8 cellular contexts compared by ENCODE assay signal in the genomic region with DNA sequence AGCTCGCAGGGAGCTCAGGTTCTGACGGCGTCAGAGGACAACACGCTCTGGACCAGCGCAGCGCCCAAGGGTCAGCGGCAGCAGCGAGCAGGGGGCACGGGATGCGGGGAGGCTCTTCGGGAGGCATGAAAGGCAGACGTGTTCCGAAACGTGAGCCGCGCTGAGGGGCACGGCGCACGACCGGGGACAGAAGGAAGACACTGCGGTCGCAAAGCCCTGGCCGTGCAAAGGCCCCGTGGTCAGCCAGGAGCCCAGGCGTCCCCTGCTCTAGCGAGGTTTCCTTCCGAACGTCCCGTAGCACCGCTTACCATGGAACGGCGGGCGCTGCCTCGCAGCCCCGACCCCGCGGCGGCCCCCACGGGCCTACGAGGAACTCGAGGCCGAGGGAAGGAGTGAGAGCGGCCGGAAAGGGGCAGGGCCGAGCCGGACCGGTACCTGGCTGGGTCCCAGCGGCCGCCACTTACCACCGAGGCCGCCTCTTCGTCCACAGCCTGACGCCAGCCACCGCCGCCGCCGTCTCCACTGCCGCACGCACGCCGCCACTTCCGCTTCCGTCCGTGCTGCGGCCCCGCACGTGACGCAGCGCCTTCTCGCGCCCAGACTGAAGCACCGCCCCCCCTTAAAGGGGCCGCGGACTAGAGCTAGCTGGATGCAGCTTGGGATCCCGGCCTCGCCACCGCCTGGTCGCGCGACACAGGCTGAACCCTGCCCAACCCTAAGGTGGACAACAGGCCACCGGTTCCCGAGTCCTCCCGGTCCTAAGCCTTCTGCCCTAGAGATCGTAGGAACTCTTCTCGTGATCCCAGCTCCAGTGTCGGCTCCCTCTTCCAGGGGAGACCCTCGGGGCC. TPM values are rescaled to one million over a fixed set of nuclear protein-coding genes. Genes with fewer than 3 reads are reported as not detected.
DNase-seq lines count a peak whose midpoint lies in the region; TF ChIP-seq lines count a peak whose summit lies in the region.

No MANE protein-coding gene starts in this region.

- H3K4me2 ChIP-seq in Loucy (ENCODE audit: low read depth, low read length, poor library complexity, severe bottlenecking) (peak overlapping the region; percentile 96), neural progenitor cell (peak overlapping the region; percentile 92)

- DNase-seq in EH (ENCODE audit: low read depth): peak; percentile 91
- peak; percentile 51 for DNase-seq in GOT3 (lab: John Stamatoyannopoulos, UW)
- DNase-seq in activated gamma-delta T cell treated with Interleukin-2 at 50 U/mL for 16 hours: peak; percentile 85
- DNase-seq in foreskin fibroblast: peak; percentile 92 to 98
- peak; percentile 96 for DNase-seq in neural progenitor cell (ENCODE audit: low spot score)
- DNase-seq in stromal cell of bone marrow (ENCODE audit: low read depth): peak; percentile 81

- peak overlapping the region; percentile 88 for H3K9ac ChIP-seq in Loucy (ENCODE audit: low read depth, low read length, poor library complexity, severe bottlenecking)
- H3K9ac ChIP-seq in neural progenitor cell: peak overlapping the region; percentile 70

- H3K36me3 Mint-ChIP-seq in neural progenitor cell: no peaks in the 10 kb centered on the region

- H3K36me3 ChIP-seq in Loucy (ENCODE audit: insufficient read depth, low read length): no peaks in the 10 kb centered on the region
- no peaks in the 10 kb centered on the region for H3K36me3 ChIP-seq in neural progenitor cell

- H3K79me2 ChIP-seq in Loucy (ENCODE audit: insufficient read depth, low read length) (peaks cover 59% of the 10 kb centered on the region), neural progenitor cell (ENCODE audit: low read depth) (peaks cover 47% of the 10 kb centered on the region)

- H3K4me1 Mint-ChIP-seq in neural progenitor cell: peaks cover 20% of the 10 kb centered on the region

- no peaks in the 10 kb centered on the region for H3K9me2 ChIP-seq in Loucy (replicated peaks; ENCODE audit: low read depth, low read length)

- H3F3A ChIP-seq in Loucy (ENCODE audit: low read depth) (no peaks in the 10 kb centered on the region), neural progenitor cell (ENCODE audit: low read depth) (peaks cover 18% of the 10 kb centered on the region)

- no peaks in the 10 kb centered on the region for H3K9me3 Mint-ChIP-seq in neural progenitor cell

- TF ChIP-seq POLR2A in Raji (IDR thresholded peaks at IDR 0.05; ENCODE audit: insufficient read depth, low read depth, low read length): peak; percentile 95

- H4K20me1 ChIP-seq in Loucy (ENCODE audit: insufficient read depth, low read length, poor library complexity, severe bottlenecking) (peaks cover 38% of the 10 kb centered on the region), neural progenitor cell (ENCODE audit: low read depth) (peaks cover 30% of the 10 kb centered on the region)

- no peaks in the 10 kb centered on the region for H3K27me3 ChIP-seq in Loucy (ENCODE audit: insufficient read depth, low read length, poor library complexity, severe bottlenecking)
- H3K27me3 ChIP-seq in neural progenitor cell: no peaks in the 10 kb centered on the region

- H3K27ac Mint-ChIP-seq in neural progenitor cell: peak overlapping the region; percentile 74

- peak overlapping the region; percentile 95 for H3K4me3 ChIP-seq in Loucy (ENCODE audit: low read length, poor library complexity, severe bottlenecking)
- peak overlapping the region; percentile 84 to 95 for H3K4me3 ChIP-seq in foreskin fibroblast (ENCODE audit: low read depth in 1 of 2, low read length in 2 of 2)
- peak overlapping the region; percentile 71 for H3K4me3 ChIP-seq in neural progenitor cell

- H3K27me3 Mint-ChIP-seq in neural progenitor cell (ENCODE audit: insufficient read depth, low read depth): no peaks in the 10 kb centered on the region

- H3K4me3 Mint-ChIP-seq in neural progenitor cell: peak overlapping the region; percentile 95

- H3K9me3 ChIP-seq in Loucy (ENCODE audit: insufficient read depth, low read depth, low read length) (no peaks in the 10 kb centered on the region), neural progenitor cell (ENCODE audit: low read depth) (no peaks in the 10 kb centered on the region)

- TF ChIP-seq CTCF in Loucy (conservative IDR thresholded peaks at IDR 0.05; ENCODE audit: low read length): no peak
- no peak for TF ChIP-seq CTCF in foreskin fibroblast (IDR thresholded peaks at IDR 0.05; ENCODE audit: low read depth, low read length)
- no peak for TF ChIP-seq CTCF in neural progenitor cell (IDR thresholded peaks at IDR 0.05)

- no peak overlapping the region for H3K27ac ChIP-seq in neural progenitor cell

- H3K4me1 ChIP-seq in Loucy (ENCODE audit: insufficient read depth, low read length, poor library complexity, severe bottlenecking) (peaks cover 25% of the 10 kb centered on the region), neural progenitor cell (peaks cover 20% of the 10 kb centered on the region)

- peak overlapping the region; percentile 50; the same call in 1 of the 2 replicates for H2AFZ ChIP-seq in Loucy (ENCODE audit: low read length)
- H2AFZ ChIP-seq in neural progenitor cell (replicated peaks): peak overlapping the region; percentile 78

RNA-seq across cellular contexts. Expression of a gene that starts 9.4 kb away (rescaled TPM):
- total RNA-seq in neural progenitor cell (ENCODE audit: low replicate concordance): 20.2 and 87.0 TPM in 2 replicates

RNA-seq across cellular contexts. Expression of a gene that starts 12.5 kb away (rescaled TPM):
- total RNA-seq in neural progenitor cell (ENCODE audit: low replicate concordance): 1.0 and 4.8 TPM in 2 replicates

RNA-seq across cellular contexts. Expression of a gene that starts 27.6 kb away (rescaled TPM):
- 12.8 and 38.7 TPM in 2 replicates for total RNA-seq in neural progenitor cell (ENCODE audit: low replicate concordance)

RNA-seq across cellular contexts. Expression of a gene that starts 29.3 kb away (rescaled TPM):
- 2.4 and 6.5 TPM in 2 replicates for total RNA-seq in neural progenitor cell (ENCODE audit: low replicate concordance)

RNA-seq across cellular contexts. Expression of a gene that starts 29.3 kb away (rescaled TPM):
- 11.5 and 67.6 TPM in 2 replicates for total RNA-seq in neural progenitor cell (ENCODE audit: low replicate concordance)
